In genomic region chr9:81871695-81872094, GRCh38 we compare ENCODE assay signal across 15 cellular contexts. TPM values are rescaled to one million over a fixed set of nuclear protein-coding genes. Genes with fewer than 3 reads are reported as not detected.
A peak's percentile ranks its signal among the peaks of the same experiment; 100 is the strongest.
DNase-seq lines count a peak whose midpoint lies in the region; ATAC-seq and TF ChIP-seq lines count a peak whose summit lies in the region.
"Had no signal": no experiment of that assay in that cellular context is flagged by ENCODE, and none has a peak within 500 bp of the region (broad histone marks: within the 10 kb centered on the region; RNA-seq: fewer than 3 reads in every experiment).

No MANE protein-coding gene starts in this region.

- TF ChIP-seq POLR2A in GM18505 (IDR thresholded peaks at IDR 0.05; ENCODE audit: borderline replicate concordance, extremely low read depth, insufficient read depth, insufficient read length), result no peak

- no peak for TF ChIP-seq CTCF in fibroblast of the aortic adventitia (IDR thresholded peaks at IDR 0.05; ENCODE audit: insufficient read depth, low read length)

- H3K9me3 ChIP-seq in HAP-1, result no peaks in the 10 kb centered on the region
- H3K9me3 ChIP-seq: neutrophil had no signal

- H3K4me3 ChIP-seq in fibroblast of the aortic adventitia (ENCODE audit: low read depth, low read length) (no peak overlapping the region), HAP-1 (no peak overlapping the region)
- H3K4me3 ChIP-seq: SJCRH30 had no signal

- no peaks in the 10 kb centered on the region for H3K4me1 ChIP-seq in HAP-1

- H3K36me3 ChIP-seq in HAP-1 (replicated peaks), result no peaks in the 10 kb centered on the region
- H3K36me3 ChIP-seq: neutrophil, SJCRH30 had no signal

- ATAC-seq in SK-N-SH treated with all-trans-retinoic acid at 6 μM for 48 hours, result peak; percentile 94
- no peak for ATAC-seq in GM18505 (IDR thresholded peaks at IDR 0.05; ENCODE audit: unreplicated experiment)
- ATAC-seq: left lobe of liver had no signal

- in situ Hi-C loops in HAP-1 (cut with MboI; ENCODE audit: low sequenced_read_pairs), result no loop called here

- DNase-seq in DMS53 (lab: John Stamatoyannopoulos, UW) (peak; percentile 36), DMS53 treated with DMSO at 0.1 percent for 48 hours (lab: John Stamatoyannopoulos, UW; ENCODE audit: unreplicated experiment) (no peak), fibroblast of the aortic adventitia (ENCODE audit: low read depth) (peak; percentile 70), HK-2 (ENCODE audit: unreplicated experiment) (no peak), HAP-1 (ENCODE audit: low spot score in 2 of 2) (no peak), NCI-H2196 (lab: John Stamatoyannopoulos, UW; ENCODE audit: unreplicated experiment) (no peak)
- DNase-seq: activated CD4-positive, CD25-positive, alpha-beta regulatory T cell; head of caudate nucleus; NCI-H1417 treated with DMSO at 0.1 percent for 48 hours; NCI-H69; SJCRH30 had no signal

- H3K27me3 ChIP-seq in HAP-1 (ENCODE audit: low read depth), result no peaks in the 10 kb centered on the region
- H3K27me3 ChIP-seq: neutrophil, SJCRH30 had no signal

TF ChIP-seq in SK-N-SH treated with all-trans-retinoic acid at 6 μM for 48 hours, 23 proteins besides CTCF, POLR2A, EP300 and RAD21:
- TF ChIP-seq ESRRG (CRISPR knock-in tag; IDR thresholded peaks at IDR 0.05) (no peak), PPARA (CRISPR knock-in tag; IDR thresholded peaks at IDR 0.05; ENCODE audit: borderline replicate concordance) (no peak), RARB (CRISPR knock-in tag; IDR thresholded peaks at IDR 0.05) (no peak), TOX (CRISPR knock-in tag; IDR thresholded peaks at IDR 0.05; ENCODE audit: borderline replicate concordance) (peak; percentile 52; the same call in 1 of the 2 replicates), ZNF8 (CRISPR knock-in tag; IDR thresholded peaks at IDR 0.05) (no peak)
- TF ChIP-seq, protein P1, sequence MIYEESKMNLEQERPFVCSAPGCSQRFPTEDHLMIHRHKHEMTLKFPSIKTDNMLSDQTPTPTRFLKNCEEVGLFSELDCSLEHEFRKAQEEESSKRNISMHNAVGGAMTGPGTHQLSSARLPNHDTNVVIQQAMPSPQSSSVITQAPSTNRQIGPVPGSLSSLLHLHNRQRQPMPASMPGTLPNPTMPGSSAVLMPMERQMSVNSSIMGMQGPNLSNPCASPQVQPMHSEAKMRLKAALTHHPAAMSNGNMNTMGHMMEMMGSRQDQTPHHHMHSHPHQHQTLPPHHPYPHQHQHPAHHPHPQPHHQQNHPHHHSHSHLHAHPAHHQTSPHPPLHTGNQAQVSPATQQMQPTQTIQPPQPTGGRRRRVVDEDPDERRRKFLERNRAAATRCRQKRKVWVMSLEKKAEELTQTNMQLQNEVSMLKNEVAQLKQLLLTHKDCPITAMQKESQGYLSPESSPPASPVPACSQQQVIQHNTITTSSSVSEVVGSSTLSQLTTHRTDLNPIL (CRISPR knock-in tag; IDR thresholded peaks at IDR 0.05; ENCODE audit: low read depth), result no peak

RNA-seq across cellular contexts. Expression of gene SPATA31D4, which starts 56.5 kb away (rescaled TPM):
- total RNA-seq in fibroblast of the aortic adventitia (ENCODE audit: low replicate concordance), result not detected in 2 replicates
- total RNA-seq: left lobe of liver, SJCRH30 had no signal

Comparison
In these comparisons a context has a peak if more than half of its experiments do, and no peak if none do; other contexts are left out.
1. DNase-seq: peak in DMS53 (single experiment) and fibroblast of the aortic adventitia (single experiment); none in DMS53 treated with DMSO at 0.1 percent for 48 hours (single experiment), HK-2 (single experiment), HAP-1 (0 of 2) and NCI-H2196 (single experiment).